In genomic region chr11:67613960-67614715, GRCh38 we compare ENCODE assay signal across 8 cellular contexts. TPM values are rescaled to one million over a fixed set of nuclear protein-coding genes. Genes with fewer than 3 reads are reported as not detected.
A peak's percentile ranks its signal among the peaks of the same experiment; 100 is the strongest.
DNase-seq lines count a peak whose midpoint lies in the region; ATAC-seq, FAIRE-seq and TF ChIP-seq lines count a peak whose summit lies in the region.

No MANE protein-coding gene starts in this region.

- ATAC-seq in HG03442 (IDR thresholded peaks at IDR 0.05; ENCODE audit: unreplicated experiment): peak; percentile 77
- ATAC-seq in GM18519 (IDR thresholded peaks at IDR 0.05; ENCODE audit: low FRiP score, unreplicated experiment): no peak

- DNase-seq in CD8-positive, alpha-beta memory T cell: peak; percentile 80 to 89 (median 85)
- peak; percentile 90 for DNase-seq in GM19239 (ENCODE audit: insufficient read length, low spot score)
- DNase-seq in SK-MEL-5 (ENCODE audit: low read depth, low spot score): peak; percentile 52
- DNase-seq in activated naive CD4-positive, alpha-beta T cell treated with Interleukin-2 at 50 U/mL for 16 hours: peak; percentile 82
- DNase-seq in right atrium auricular region (ENCODE audit: low spot score): no peak

- in situ Hi-C loops in SK-MEL-5 (cut with HindIII; ENCODE audit: low pct_unique_long_range_greater_than_20kb, low sequenced_read_pairs): no loop called here

- FAIRE-seq in GM19239 (lab: Jason Lieb, UNC): peak; percentile 92

- H3K36me3 Mint-ChIP-seq in CD8-positive, alpha-beta memory T cell: peaks cover 0 to 35% (median 2%) of the 10 kb centered on the region in 3 donors

- H3K4me3 ChIP-seq in CD8-positive, alpha-beta memory T cell (ENCODE audit: low read length): peak overlapping the region; percentile 50
- peak overlapping the region; percentile 20 to 49 for H3K4me3 ChIP-seq in right atrium auricular region
- H3K4me3 ChIP-seq in skeletal muscle tissue (ENCODE audit: low read length in 3 of 3): peak overlapping the region; percentile 40 to 63 (median 61)

- peak; percentile 70 to 84 for TF ChIP-seq CTCF in right atrium auricular region (IDR thresholded peaks at IDR 0.05)

- peak overlapping the region; percentile 82 to 89 (median 85) for H3K4me3 Mint-ChIP-seq in CD8-positive, alpha-beta memory T cell

- H3K27ac ChIP-seq in CD8-positive, alpha-beta memory T cell (ENCODE audit: low read depth, low read length): peak overlapping the region; percentile 86
- H3K27ac ChIP-seq in right atrium auricular region: peak overlapping the region; percentile 51 to 72
- no peak overlapping the region for H3K27ac ChIP-seq in skeletal muscle tissue (ENCODE audit: low read depth, low read length)

- no peaks in the 10 kb centered on the region for H3K9me3 Mint-ChIP-seq in CD8-positive, alpha-beta memory T cell

- no peaks in the 10 kb centered on the region for H3K27me3 ChIP-seq in CD8-positive, alpha-beta memory T cell (ENCODE audit: insufficient read depth, low read length, poor library complexity, severe bottlenecking)
- H3K27me3 ChIP-seq in right atrium auricular region (no peaks in the 10 kb centered on the region), skeletal muscle tissue (ENCODE audit: control insufficient read depth in 3 of 3, insufficient read depth in 3 of 3, low read length in 3 of 3) (peaks cover 11 to 21% (median 19%) of the 10 kb centered on the region in 3 donors)

- no peaks in the 10 kb centered on the region for H3K9me3 ChIP-seq in CD8-positive, alpha-beta memory T cell (ENCODE audit: low read length)
- H3K9me3 ChIP-seq in right atrium auricular region (no peaks in the 10 kb centered on the region), skeletal muscle tissue (ENCODE audit: control insufficient read depth in 3 of 3, low read length in 3 of 3) (no peaks in the 10 kb centered on the region)

- POLR2A ChIA-PET in CD8-positive, alpha-beta memory T cell (lab: Charles Lee): interaction anchor here (0.7 to 1.2 kb wide), 4 partner anchors 15 to 241 kb away, joined by 3 to 5 read pairs (median 3); partner anchors contain the start of genes CLCF1, NUDT8 and PPP1CA

- peaks cover 9% of the 10 kb centered on the region for H3K36me3 ChIP-seq in CD8-positive, alpha-beta memory T cell (ENCODE audit: insufficient read depth, low read length)
- H3K36me3 ChIP-seq in right atrium auricular region (peaks cover 39% of the 10 kb centered on the region), skeletal muscle tissue (ENCODE audit: control insufficient read depth in 3 of 3, insufficient read depth in 3 of 3, low read length in 3 of 3) (peaks cover 31 to 43% (median 32%) of the 10 kb centered on the region in 3 donors)

- peak overlapping the region in 2 of 3 donors; percentile 43 to 64 for H3K9ac ChIP-seq in skeletal muscle tissue (ENCODE audit: low read depth in 1 of 3, low read length in 3 of 3)

- peak overlapping the region; percentile 94 to 99 (median 98) for H3K27ac Mint-ChIP-seq in CD8-positive, alpha-beta memory T cell

- peaks cover 31 to 45% (median 32%) of the 10 kb centered on the region in 3 donors for H3K4me1 Mint-ChIP-seq in CD8-positive, alpha-beta memory T cell

- CTCF ChIA-PET in CD8-positive, alpha-beta memory T cell (lab: Charles Lee): interaction anchor here (0.7 to 4.8 kb wide), 17 partner anchors 10 to 263 kb away, joined by 3 to 61 read pairs (median 3); partner anchors contain the start of genes NUDT8 and PPP1CA

- peaks cover 33% of the 10 kb centered on the region for H3K4me1 ChIP-seq in CD8-positive, alpha-beta memory T cell (ENCODE audit: insufficient read depth, low read length)
- peaks cover 0 to 36% of the 10 kb centered on the region in 2 donors for H3K4me1 ChIP-seq in right atrium auricular region
- H3K4me1 ChIP-seq in skeletal muscle tissue (ENCODE audit: control insufficient read depth in 3 of 3, insufficient read depth in 3 of 3, low read length in 3 of 3): peaks cover 9 to 28% (median 10%) of the 10 kb centered on the region in 3 donors

- H3K27me3 Mint-ChIP-seq in CD8-positive, alpha-beta memory T cell: no peaks in the 10 kb centered on the region

RNA-seq across cellular contexts. Expression of gene NDUFV1, which starts 7.4 kb away (rescaled TPM):
- 100 to 1,000 TPM; 321 to 326 TPM for total RNA-seq in CD8-positive, alpha-beta memory T cell
- polyA plus RNA-seq in CD8-positive, alpha-beta memory T cell: 140 TPM
- 159 and 175 TPM in 2 replicates for total RNA-seq in SK-MEL-5 (2014; rRNA removed; shearing (Covaris generic))
- polyA plus RNA-seq in SK-MEL-5 (2015; cell fraction: cytosol; rRNA removed): 160 and 167 TPM in 2 replicates
- polyA plus RNA-seq in SK-MEL-5 (2015; cell fraction: nucleus; rRNA removed): 492 and 512 TPM in 2 replicates
- 100 to 1,000 TPM; 424 to 522 TPM for total RNA-seq in right atrium auricular region
- 178 TPM for total RNA-seq in skeletal muscle tissue

RNA-seq across cellular contexts. Expression of gene NUDT8, which starts 15.6 kb away (rescaled TPM):
- total RNA-seq in CD8-positive, alpha-beta memory T cell: 10 to 100 TPM; 26.2 to 27.9 TPM
- 3.5 TPM for polyA plus RNA-seq in CD8-positive, alpha-beta memory T cell
- 4.5 and 7.8 TPM in 2 replicates for total RNA-seq in SK-MEL-5 (2014; rRNA removed; shearing (Covaris generic))
- 11.8 and 12.9 TPM in 2 replicates for polyA plus RNA-seq in SK-MEL-5 (2015; cell fraction: cytosol; rRNA removed)
- 23.4 and 26.8 TPM in 2 replicates for polyA plus RNA-seq in SK-MEL-5 (2015; cell fraction: nucleus; rRNA removed)
- total RNA-seq in right atrium auricular region (10 to 100 TPM; 29.8 to 78.6 TPM), skeletal muscle tissue (5.2 TPM)

RNA-seq across cellular contexts. Expression of gene TBX10, which starts 25.4 kb away (rescaled TPM):
- not detected for total RNA-seq in CD8-positive, alpha-beta memory T cell
- polyA plus RNA-seq in CD8-positive, alpha-beta memory T cell: not detected
- total RNA-seq in SK-MEL-5 (2014; rRNA removed; shearing (Covaris generic)): not detected in 2 replicates
- polyA plus RNA-seq in SK-MEL-5 (2015; cell fraction: cytosol; rRNA removed): not detected in 2 replicates
- polyA plus RNA-seq in SK-MEL-5 (2015; cell fraction: nucleus; rRNA removed): not detected in 2 replicates
- total RNA-seq in right atrium auricular region (not detected), skeletal muscle tissue (not detected)

RNA-seq across cellular contexts. Expression of gene GSTP1, which starts 30.5 kb away (rescaled TPM):
- total RNA-seq in CD8-positive, alpha-beta memory T cell: 100 to 1,000 TPM; 462 to 474 TPM
- polyA plus RNA-seq in CD8-positive, alpha-beta memory T cell: 333 TPM
- total RNA-seq in SK-MEL-5 (2014; rRNA removed; shearing (Covaris generic)): 722 and 833 TPM in 2 replicates
- polyA plus RNA-seq in SK-MEL-5 (2015; cell fraction: cytosol; rRNA removed): 485 and 712 TPM in 2 replicates
- polyA plus RNA-seq in SK-MEL-5 (2015; cell fraction: nucleus; rRNA removed): 152 and 162 TPM in 2 replicates
- total RNA-seq in right atrium auricular region (100 to 1,000 TPM; 249 to 944 TPM), skeletal muscle tissue (293 TPM)

RNA-seq across cellular contexts. Expression of gene ACY3, which starts 36.4 kb away (rescaled TPM):
- under 1 TPM; 0.49 to 0.55 TPM for total RNA-seq in CD8-positive, alpha-beta memory T cell
- 0.38 TPM for polyA plus RNA-seq in CD8-positive, alpha-beta memory T cell
- total RNA-seq in SK-MEL-5 (2014; rRNA removed; shearing (Covaris generic)): not detected in 2 replicates
- not detected in 2 replicates for polyA plus RNA-seq in SK-MEL-5 (2015; cell fraction: cytosol; rRNA removed)
- not detected in 2 replicates for polyA plus RNA-seq in SK-MEL-5 (2015; cell fraction: nucleus; rRNA removed)
- total RNA-seq in right atrium auricular region (not detected), skeletal muscle tissue (not detected)
